ENCODE assay signal across 28 cellular contexts in the genomic region with DNA sequence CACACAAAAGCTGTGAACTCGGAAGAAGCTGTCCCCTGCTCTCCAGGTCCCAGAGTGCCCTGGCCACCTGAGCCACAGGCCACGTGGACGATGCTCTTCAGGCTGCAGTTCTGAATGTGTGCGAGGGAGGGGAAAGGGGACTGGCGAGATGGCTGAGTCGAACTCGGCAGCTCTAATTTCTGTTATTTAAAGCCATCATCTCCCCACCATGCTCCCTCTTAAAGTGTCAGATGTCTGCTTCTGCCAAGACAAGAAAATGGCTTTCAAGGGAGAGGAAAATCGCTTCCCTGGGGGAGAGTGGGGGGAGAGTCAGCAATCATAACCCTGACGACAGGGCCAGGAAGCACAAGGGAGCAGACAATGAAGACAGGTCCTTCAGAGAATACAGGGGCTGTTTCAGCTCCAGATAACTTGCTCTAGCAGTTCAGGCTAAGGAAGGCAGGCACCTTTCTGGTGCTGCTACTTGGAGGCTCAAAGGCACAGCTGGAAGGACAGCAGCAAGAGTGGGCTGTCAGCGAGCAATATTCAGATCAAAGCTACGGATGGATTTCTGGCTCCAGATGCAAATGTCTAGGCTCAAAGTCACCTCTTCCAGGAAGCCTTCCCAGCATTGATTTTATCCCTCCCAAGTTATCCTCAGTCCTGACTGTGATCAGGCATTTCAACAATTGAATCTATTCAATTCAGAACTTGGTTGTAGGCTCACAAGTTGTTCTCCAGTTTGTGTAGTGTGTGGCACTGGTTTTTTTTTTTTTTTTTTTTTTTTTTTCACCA. TPM values are rescaled to one million over a fixed set of nuclear protein-coding genes. Genes with fewer than 3 reads are reported as not detected.
DNase-seq lines count a peak whose midpoint lies in the region; ATAC-seq and TF ChIP-seq lines count a peak whose summit lies in the region.
"Had no signal": no experiment of that assay in that cellular context is flagged by ENCODE, and none has a peak within 500 bp of the region (broad histone marks: within the 10 kb centered on the region; RNA-seq: fewer than 3 reads in every experiment).

No MANE protein-coding gene starts in this region.

- peak overlapping the region; percentile 58 for H3K27ac ChIP-seq in cardiac muscle cell
- H3K27ac ChIP-seq: colonic mucosa, esophagus squamous epithelium, gastroesophageal sphincter, parathyroid adenoma, sigmoid colon, SJSA1, upper lobe of left lung had no signal

- H3K27me3 ChIP-seq in cardiac muscle cell, result no peaks in the 10 kb centered on the region
- H3K27me3 ChIP-seq: colonic mucosa, SJSA1 had no signal

- H3K4me3 ChIP-seq in cardiac muscle cell, result no peak overlapping the region
- H3K4me3 ChIP-seq: colonic mucosa, esophagus squamous epithelium, gastroesophageal sphincter, sigmoid colon, SJSA1, upper lobe of left lung had no signal

- intact Hi-C loops in Right ventricle myocardium superior (cut with DNase I), result no loop called here

- DNase-seq in cardiac muscle cell (ENCODE audit: low read depth in 1 of 2, low spot score in 1 of 2) (peak in 1 of 2 donors; percentile 68), Right ventricle myocardium superior (no peak), NCI-H2227 treated with DMSO at 0.1 percent for 48 hours (lab: John Stamatoyannopoulos, UW) (peak; percentile 88), left kidney (ENCODE audit: low read depth, low spot score) (peak; percentile 86), RKO (ENCODE audit: low spot score) (no peak), germinal center (ENCODE audit: low spot score) (no peak), iPS-NIHi11 (ENCODE audit: low spot score) (no peak)
- DNase-seq: activated CD4-positive, alpha-beta T cell treated with anti-CD3 and anti-CD28 coated beads, Interleukin-2, amount 50 U/mL, for 4 hours; activated gamma-delta T cell treated with Interleukin-2 at 50 U/mL for 16 hours; C1 segment of cervical spinal cord; Calu3; colonic mucosa; EL; esophagus squamous epithelium; Karpas-422; mesenchymal stem cell; naive B cell; NCI-H1048; NCI-H345; sigmoid colon; upper lobe of left lung; WERI-Rb-1 had no signal

- H3K4me1 ChIP-seq in cardiac muscle cell (ENCODE audit: low read depth), result peaks cover 52% of the 10 kb centered on the region
- H3K4me1 ChIP-seq: colonic mucosa, gastroesophageal sphincter, parathyroid adenoma, sigmoid colon, SJSA1 had no signal

- TF ChIP-seq CTCF in cardiac muscle cell (IDR thresholded peaks at IDR 0.05; ENCODE audit: low read depth, low read length), result no peak

- no peaks in the 10 kb centered on the region for H3K36me3 ChIP-seq in cardiac muscle cell
- H3K36me3 ChIP-seq: colonic mucosa, esophagus squamous epithelium, gastroesophageal sphincter, sigmoid colon, SJSA1, upper lobe of left lung, WERI-Rb-1 had no signal

- ATAC-seq in Right ventricle myocardium superior (ENCODE audit: poor library complexity), result no peak
- ATAC-seq in GM18909 (IDR thresholded peaks at IDR 0.05; ENCODE audit: poor library complexity, unreplicated experiment), result no peak
- ATAC-seq: gastroesophageal sphincter had no signal

- no peaks in the 10 kb centered on the region for H3K9me3 ChIP-seq in cardiac muscle cell (ENCODE audit: low read depth)
- H3K9me3 ChIP-seq: colonic mucosa, esophagus squamous epithelium, gastroesophageal sphincter, sigmoid colon, SJSA1, upper lobe of left lung had no signal

RNA-seq across cellular contexts. Expression of gene CCDC33, which starts 15.5 kb away (rescaled TPM):
- total RNA-seq in cardiac muscle cell, result 2.3 and 9.5 TPM in 2 replicates
- 3.1 and 6.2 TPM in 2 replicates for polyA plus RNA-seq in cardiac muscle cell
- not detected for total RNA-seq in Right ventricle myocardium superior
- total RNA-seq: esophagus squamous epithelium; gastroesophageal sphincter; sigmoid colon; SJSA1; T-helper 2 cell treated with Interferon-gamma antibody and Interleukin-4, amounts not matched to agents 100 ng/mL and 5 ng/mL, for 36 hours had no signal
- polyA plus RNA-seq: AG04450 had no signal

RNA-seq across cellular contexts. Expression of gene STRA6, which starts 18.1 kb away (rescaled TPM):
- 32.5 and 49.6 TPM in 2 replicates for total RNA-seq in cardiac muscle cell
- 38.6 and 55.5 TPM in 2 replicates for polyA plus RNA-seq in cardiac muscle cell
- not detected for total RNA-seq in Right ventricle myocardium superior
- total RNA-seq: colonic mucosa; T-helper 2 cell treated with Interferon-gamma antibody and Interleukin-4, amounts not matched to agents 100 ng/mL and 5 ng/mL, for 36 hours had no signal

RNA-seq across cellular contexts. Expression of gene ISLR, which starts 47.2 kb away (rescaled TPM):
- 1.6 and 4.1 TPM in 2 replicates for total RNA-seq in cardiac muscle cell
- polyA plus RNA-seq in cardiac muscle cell, result 0.25 and 0.44 TPM in 2 replicates
- 11.6 TPM for total RNA-seq in Right ventricle myocardium superior
- total RNA-seq: Calu3; SJSA1; T-helper 2 cell treated with Interferon-gamma antibody and Interleukin-4, amounts not matched to agents 100 ng/mL and 5 ng/mL, for 36 hours had no signal

Comparison
In these comparisons a context has a peak if more than half of its experiments do, and no peak if none do; other contexts are left out.
1. RNA of gene STRA6, which starts 18.1 kb away (total RNA-seq): 32.5 to 49.6 TPM in cardiac muscle cell; not detected in Right ventricle myocardium superior (single experiment); every median in the first group is over 10 times any median in the second.
2. DNase-seq: peak in NCI-H2227 treated with DMSO at 0.1 percent for 48 hours (single experiment) and left kidney (single experiment); none in Right ventricle myocardium superior (single experiment), RKO (single experiment), germinal center (single experiment) and iPS-NIHi11 (single experiment).